In the genomic region with DNA sequence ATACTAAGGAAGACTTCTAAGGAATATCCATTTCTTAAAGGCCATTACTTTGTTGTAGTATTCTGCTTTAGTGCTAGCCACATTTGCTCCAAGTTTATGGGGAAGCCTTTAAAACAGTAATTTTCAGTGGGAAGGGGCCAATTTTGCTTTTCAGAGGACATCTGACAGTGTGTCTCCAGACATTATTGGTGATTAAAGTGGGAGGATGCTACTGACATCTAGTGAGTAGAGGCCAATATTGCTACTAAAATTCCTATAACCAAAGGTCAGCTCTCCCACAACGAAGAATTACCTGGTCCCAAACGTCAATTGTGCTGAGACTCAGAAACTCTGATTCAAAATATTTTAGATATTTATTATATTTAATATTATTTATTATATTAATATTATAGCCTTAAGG, we compare ENCODE assay signal across 9 cellular contexts. TPM values are rescaled to one million over a fixed set of nuclear protein-coding genes. Genes with fewer than 3 reads are reported as not detected.
DNase-seq lines count a peak whose midpoint lies in the region; ATAC-seq and TF ChIP-seq lines count a peak whose summit lies in the region.
"Had no signal": no experiment of that assay in that cellular context is flagged by ENCODE, and none has a peak within 500 bp of the region (broad histone marks: within the 10 kb centered on the region; RNA-seq: fewer than 3 reads in every experiment).

No MANE protein-coding gene starts in this region.

- intact Hi-C loops in psoas muscle (cut with DNase I): no loop called here

- no peak for TF ChIP-seq EP300 in SK-N-SH (IDR thresholded peaks at IDR 0.05; ENCODE audit: borderline replicate concordance in 1 of 2, low read depth in 1 of 2, low read length in 1 of 2)

- no peak overlapping the region for H3K4me2 ChIP-seq in SK-N-SH

- no peaks in the 10 kb centered on the region for H3K36me3 ChIP-seq in SK-N-SH (replicated peaks in 1 of 2; ENCODE audit: control insufficient read depth in 1 of 2, insufficient read depth in 2 of 2, low read length in 1 of 2)
- H3K36me3 ChIP-seq in psoas muscle (ENCODE audit: insufficient read depth in 1 of 2, low read depth in 1 of 2): no peaks in the 10 kb centered on the region

- TF ChIP-seq CTCF in SK-N-SH (IDR thresholded peaks at IDR 0.05) (peak; percentile 58), psoas muscle (IDR thresholded peaks at IDR 0.05) (peak; percentile 50), coronary artery (IDR thresholded peaks at IDR 0.05) (no peak)

- TF ChIP-seq RAD21 in SK-N-SH (IDR thresholded peaks at IDR 0.05; ENCODE audit: low read length): peak; percentile 79

- H3K9me3 ChIP-seq in SK-N-SH: no peaks in the 10 kb centered on the region
- no peaks in the 10 kb centered on the region for H3K9me3 ChIP-seq in psoas muscle

- H2AFZ ChIP-seq in SK-N-SH (ENCODE audit: low read depth): no peak overlapping the region

- H3K4me3 ChIP-seq in SK-N-SH (ENCODE audit: low read depth in 2 of 2, low read length in 1 of 2): no peak overlapping the region
- H3K4me3 ChIP-seq in psoas muscle: no peak overlapping the region
- no peak overlapping the region for H3K4me3 ChIP-seq in coronary artery

- no peak overlapping the region for H3K27ac ChIP-seq in SK-N-SH (ENCODE audit: low read depth in 2 of 2, low read length in 1 of 2)
- no peak overlapping the region for H3K27ac ChIP-seq in psoas muscle
- H3K27ac ChIP-seq in coronary artery: no peak overlapping the region

- ATAC-seq in SK-N-SH treated with all-trans-retinoic acid at 6 μM for 48 hours (no peak), psoas muscle (no peak), HG03432 (IDR thresholded peaks at IDR 0.05; ENCODE audit: unreplicated experiment) (no peak)

- 26% methylated on average over 2 of the region's 2 CpGs for WGBS in SK-N-SH (ENCODE audit: low lambda C conversion rate)
- WGBS in psoas muscle, 3 donors: 0 to 6% (median 2%) methylated on average over 2 of the region's 2 CpGs

- H3K9me2 ChIP-seq in SK-N-SH: no peaks in the 10 kb centered on the region

- no peaks in the 10 kb centered on the region; the same call in 1 of the 2 replicates for H3K79me2 ChIP-seq in SK-N-SH (ENCODE audit: insufficient read depth)

- H4K20me1 ChIP-seq in SK-N-SH (ENCODE audit: insufficient read depth): no peaks in the 10 kb centered on the region

- H3K9ac ChIP-seq in SK-N-SH: no peak overlapping the region

- POLR2A ChIA-PET in SK-N-SH (lab: Yijun Ruan, JAX): interaction anchor here (0.6 to 1.0 kb wide), 3 partner anchors 76 to 215 kb away, joined by 3 to 4 read pairs (median 3); no protein-coding TSS in a partner anchor

- H3K4me1 ChIP-seq in SK-N-SH (ENCODE audit: control insufficient read depth in 1 of 2, insufficient read depth in 2 of 2, low read depth in 1 of 2, low read length in 1 of 2): peaks cover 0 to 10% of the 10 kb centered on the region in 2 experiments; a peak in 2 of 4 replicates
- peaks cover 11% of the 10 kb centered on the region for H3K4me1 ChIP-seq in psoas muscle

- no peaks in the 10 kb centered on the region for H3F3A ChIP-seq in SK-N-SH (replicated peaks; ENCODE audit: insufficient read depth)

- CTCF ChIA-PET in SK-N-SH (lab: Yijun Ruan, JAX): interaction anchor here (0.6 to 1.4 kb wide), 11 partner anchors 11 to 180 kb away, joined by 3 to 5 read pairs (median 4); no protein-coding TSS in a partner anchor

- H3K27me3 ChIP-seq in SK-N-SH (ENCODE audit: insufficient read depth): no peaks in the 10 kb centered on the region
- no peaks in the 10 kb centered on the region for H3K27me3 ChIP-seq in psoas muscle (ENCODE audit: insufficient read depth in 3 of 3, low read length in 2 of 3)

- DNase-seq in SK-N-SH: peak; percentile 55
- DNase-seq in NCI-H69 (lab: John Stamatoyannopoulos, UW): peak; percentile 72
- DNase-seq in dermis microvascular lymphatic vessel endothelial cell (ENCODE audit: low read depth in 2 of 2): peak; percentile 16 to 34
- no peak for DNase-seq in psoas muscle
- DNase-seq in coronary artery (ENCODE audit: low spot score): no peak
- no peak for DNase-seq in NCI-H2029 (lab: John Stamatoyannopoulos, UW)

TF ChIP-seq in SK-N-SH, 30 proteins besides CTCF, POLR2A, EP300 and RAD21:
- TF ChIP-seq RCOR1 (IDR thresholded peaks at IDR 0.05; ENCODE audit: low read length) (0 out of 2 replicates have a peak, but pooled peaks have one; percentile 17), SMC3 (IDR thresholded peaks at IDR 0.05; ENCODE audit: low read depth, low read length) (peak; percentile 50), FOXJ3 (CRISPR knock-in tag; IDR thresholded peaks at IDR 0.05) (no peak)

TF ChIP-seq in SK-N-SH treated with all-trans-retinoic acid at 6 μM for 48 hours, 23 proteins besides CTCF, POLR2A, EP300 and RAD21 (continues in another document):
- TF ChIP-seq PATZ1 (CRISPR knock-in tag; IDR thresholded peaks at IDR 0.05; ENCODE audit: borderline replicate concordance) (no peak), RARB (CRISPR knock-in tag; IDR thresholded peaks at IDR 0.05) (no peak), ZFP3 (CRISPR knock-in tag; IDR thresholded peaks at IDR 0.05) (no peak), ZNF8 (CRISPR knock-in tag; IDR thresholded peaks at IDR 0.05) (no peak), ESRRG (CRISPR knock-in tag; IDR thresholded peaks at IDR 0.05) (no peak), GLIS3 (CRISPR knock-in tag; IDR thresholded peaks at IDR 0.05) (no peak), SNAI2 (CRISPR knock-in tag; IDR thresholded peaks at IDR 0.05) (no peak), TCF4 (CRISPR knock-in tag; IDR thresholded peaks at IDR 0.05; ENCODE audit: borderline replicate concordance) (no peak), ZC3H10 (CRISPR knock-in tag; IDR thresholded peaks at IDR 0.05) (no peak), ZNF565 (CRISPR knock-in tag; conservative IDR thresholded peaks at IDR 0.05; ENCODE audit: low read depth) (no peak)
- TF ChIP-seq, protein P1, sequence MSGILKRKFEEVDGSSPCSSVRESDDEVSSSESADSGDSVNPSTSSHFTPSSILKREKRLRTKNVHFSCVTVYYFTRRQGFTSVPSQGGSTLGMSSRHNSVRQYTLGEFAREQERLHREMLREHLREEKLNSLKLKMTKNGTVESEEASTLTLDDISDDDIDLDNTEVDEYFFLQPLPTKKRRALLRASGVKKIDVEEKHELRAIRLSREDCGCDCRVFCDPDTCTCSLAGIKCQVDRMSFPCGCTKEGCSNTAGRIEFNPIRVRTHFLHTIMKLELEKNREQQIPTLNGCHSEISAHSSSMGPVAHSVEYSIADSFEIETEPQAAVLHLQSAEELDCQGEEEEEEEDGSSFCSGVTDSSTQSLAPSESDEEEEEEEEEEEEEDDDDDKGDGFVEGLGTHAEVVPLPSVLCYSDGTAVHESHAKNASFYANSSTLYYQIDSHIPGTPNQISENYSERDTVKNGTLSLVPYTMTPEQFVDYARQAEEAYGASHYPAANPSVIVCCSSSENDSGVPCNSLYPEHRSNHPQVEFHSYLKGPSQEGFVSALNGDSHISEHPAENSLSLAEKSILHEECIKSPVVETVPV (CRISPR knock-in tag; IDR thresholded peaks at IDR 0.05): no peak
- TF ChIP-seq, protein P2, sequence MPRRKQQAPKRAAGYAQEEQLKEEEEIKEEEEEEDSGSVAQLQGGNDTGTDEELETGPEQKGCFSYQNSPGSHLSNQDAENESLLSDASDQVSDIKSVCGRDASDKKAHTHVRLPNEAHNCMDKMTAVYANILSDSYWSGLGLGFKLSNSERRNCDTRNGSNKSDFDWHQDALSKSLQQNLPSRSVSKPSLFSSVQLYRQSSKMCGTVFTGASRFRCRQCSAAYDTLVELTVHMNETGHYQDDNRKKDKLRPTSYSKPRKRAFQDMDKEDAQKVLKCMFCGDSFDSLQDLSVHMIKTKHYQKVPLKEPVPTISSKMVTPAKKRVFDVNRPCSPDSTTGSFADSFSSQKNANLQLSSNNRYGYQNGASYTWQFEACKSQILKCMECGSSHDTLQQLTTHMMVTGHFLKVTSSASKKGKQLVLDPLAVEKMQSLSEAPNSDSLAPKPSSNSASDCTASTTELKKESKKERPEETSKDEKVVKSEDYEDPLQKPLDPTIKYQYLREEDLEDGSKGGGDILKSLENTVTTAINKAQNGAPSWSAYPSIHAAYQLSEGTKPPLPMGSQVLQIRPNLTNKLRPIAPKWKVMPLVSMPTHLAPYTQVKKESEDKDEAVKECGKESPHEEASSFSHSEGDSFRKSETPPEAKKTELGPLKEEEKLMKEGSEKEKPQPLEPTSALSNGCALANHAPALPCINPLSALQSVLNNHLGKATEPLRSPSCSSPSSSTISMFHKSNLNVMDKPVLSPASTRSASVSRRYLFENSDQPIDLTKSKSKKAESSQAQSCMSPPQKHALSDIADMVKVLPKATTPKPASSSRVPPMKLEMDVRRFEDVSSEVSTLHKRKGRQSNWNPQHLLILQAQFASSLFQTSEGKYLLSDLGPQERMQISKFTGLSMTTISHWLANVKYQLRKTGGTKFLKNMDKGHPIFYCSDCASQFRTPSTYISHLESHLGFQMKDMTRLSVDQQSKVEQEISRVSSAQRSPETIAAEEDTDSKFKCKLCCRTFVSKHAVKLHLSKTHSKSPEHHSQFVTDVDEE (CRISPR knock-in tag; IDR thresholded peaks at IDR 0.05): no peak
- TF ChIP-seq, protein P3, sequence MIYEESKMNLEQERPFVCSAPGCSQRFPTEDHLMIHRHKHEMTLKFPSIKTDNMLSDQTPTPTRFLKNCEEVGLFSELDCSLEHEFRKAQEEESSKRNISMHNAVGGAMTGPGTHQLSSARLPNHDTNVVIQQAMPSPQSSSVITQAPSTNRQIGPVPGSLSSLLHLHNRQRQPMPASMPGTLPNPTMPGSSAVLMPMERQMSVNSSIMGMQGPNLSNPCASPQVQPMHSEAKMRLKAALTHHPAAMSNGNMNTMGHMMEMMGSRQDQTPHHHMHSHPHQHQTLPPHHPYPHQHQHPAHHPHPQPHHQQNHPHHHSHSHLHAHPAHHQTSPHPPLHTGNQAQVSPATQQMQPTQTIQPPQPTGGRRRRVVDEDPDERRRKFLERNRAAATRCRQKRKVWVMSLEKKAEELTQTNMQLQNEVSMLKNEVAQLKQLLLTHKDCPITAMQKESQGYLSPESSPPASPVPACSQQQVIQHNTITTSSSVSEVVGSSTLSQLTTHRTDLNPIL (CRISPR knock-in tag; IDR thresholded peaks at IDR 0.05; ENCODE audit: low read depth): no peak

RNA-seq across cellular contexts. Expression of gene SLC28A2, which starts 24.8 kb away (rescaled TPM):
- not detected in 2 replicates for polyA plus RNA-seq in SK-N-SH (2012; rRNA removed)
- not detected in 2 replicates for polyA plus RNA-seq in SK-N-SH (2012; cell fraction: cytosol; rRNA removed)
- polyA plus RNA-seq in SK-N-SH (2012; cell fraction: nucleus; rRNA removed): not detected in 2 replicates
- total RNA-seq in dermis microvascular lymphatic vessel endothelial cell: not detected in 2 replicates
- not detected for total RNA-seq in psoas muscle
- under 1 TPM in 1 of 3 donors, not detected in 2; 0.01 TPM for polyA plus RNA-seq in psoas muscle
- total RNA-seq: skeletal muscle tissue had no signal

Comparison
In these comparisons a context has a peak if more than half of its experiments do, and no peak if none do; other contexts are left out.
1. DNase-seq: peak in SK-N-SH (single experiment), NCI-H69 (single experiment) and dermis microvascular lymphatic vessel endothelial cell (2 of 2); none in psoas muscle (0 of 2), coronary artery (single experiment) and NCI-H2029 (single experiment).